1 cellular context compared by ENCODE assay signal in genomic region chr16:530111-530817, GRCh38.
TF ChIP-seq lines count a peak whose summit lies in the region.

No MANE protein-coding gene starts in this region.

TF ChIP-seq in H1, 55 proteins besides CTCF, POLR2A, EP300 and RAD21:
- no peak for TF ChIP-seq TAF1 (IDR thresholded peaks at IDR 0.05; ENCODE audit: low read depth, low read length)
